ENCODE assay signal across 7 cellular contexts in the genomic region with DNA sequence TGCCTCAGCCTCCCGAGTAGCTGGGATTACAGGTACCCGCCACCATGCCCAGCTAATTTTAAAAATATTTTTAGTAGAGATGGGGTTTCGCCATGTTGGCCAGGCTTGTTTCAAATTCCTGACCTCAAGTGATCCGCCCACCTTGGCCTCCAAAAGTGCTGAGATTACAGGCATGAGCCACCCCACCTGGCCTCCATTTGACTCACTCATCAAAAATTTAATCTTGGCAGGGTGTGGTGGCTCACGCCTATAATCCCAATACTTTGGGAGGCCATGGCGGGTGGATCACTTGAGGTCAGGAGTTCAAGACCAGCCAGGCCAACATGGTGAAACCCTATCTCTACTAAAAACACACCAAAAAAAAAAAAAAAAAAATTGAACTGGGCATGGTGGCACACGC. TPM values are rescaled to one million over a fixed set of nuclear protein-coding genes. Genes with fewer than 3 reads are reported as not detected.
DNase-seq lines count a peak whose midpoint lies in the region; ATAC-seq and TF ChIP-seq lines count a peak whose summit lies in the region.
"Not testable (repeated sequence)": the region's sequence is repeated elsewhere in the genome, so short reads cannot be mapped to it uniquely, and the experiment has no call there.

No MANE protein-coding gene starts in this region.

- H3K27ac Mint-ChIP-seq in stimulated activated memory B cell treated with anti-CD40 and anti-IgM and Interleukin-4, amounts not matched to agents 10 μg/mL and 1 μg/mL and 100 μg/mL, for 72 hours = peak overlapping the region; percentile 31

- not testable (repeated sequence) for H3K27me3 Mint-ChIP-seq in stimulated activated memory B cell treated with anti-CD40 and anti-IgM and Interleukin-4, amounts not matched to agents 10 μg/mL and 1 μg/mL and 100 μg/mL, for 72 hours

- not testable (repeated sequence) for H3K4me3 ChIP-seq in HCT116 (replicated peaks in 1 of 2; ENCODE audit: low read depth in 1 of 2, low read length in 2 of 2); dorsolateral prefrontal cortex; left ventricle myocardium inferior; lower lobe of right lung; upper lobe of left lung

- H3K79me2 ChIP-seq in HCT116 (ENCODE audit: insufficient read depth, low read length) = peaks cover 22% of the 10 kb centered on the region; the same call in 1 of the 2 replicates

- not testable (repeated sequence) for H3K27me3 ChIP-seq in HCT116 (ENCODE audit: insufficient read depth, low read length); dorsolateral prefrontal cortex; left ventricle myocardium inferior (ENCODE audit: low read depth); lower lobe of right lung (ENCODE audit: low read depth); upper lobe of left lung

- peaks cover 15 to 48% of the 10 kb centered on the region in 2 experiments for H3K4me1 ChIP-seq in HCT116 (ENCODE audit: control insufficient read depth in 1 of 2, insufficient read depth in 2 of 2, low read length in 2 of 2)
- peaks cover 65% of the 10 kb centered on the region for H3K4me1 ChIP-seq in left ventricle myocardium inferior
- H3K4me1 ChIP-seq in lower lobe of right lung = peaks cover 45% of the 10 kb centered on the region
- peaks cover 19 to 35% (median 25%) of the 10 kb centered on the region in 4 donors for H3K4me1 ChIP-seq in upper lobe of left lung

- H3K9me2 ChIP-seq in HCT116 (ENCODE audit: insufficient read depth) = not testable (repeated sequence)

- POLR2A ChIA-PET in HCT116 (lab: Charles Lee); RWPE1 (lab: Yijun Ruan, JAX; ENCODE audit: low non-redundant PET): not testable (repeated sequence)

- RAD21 ChIA-PET in HCT116 (lab: Charles Lee; ENCODE audit: low non-redundant PET in 1 of 2, low total read pairs in 2 of 2, uncharacterized antibody in 2 of 2, unreplicated experiment in 2 of 2) = not testable (repeated sequence)

- not testable (repeated sequence) for H3K4me3 Mint-ChIP-seq in stimulated activated memory B cell treated with anti-CD40 and anti-IgM and Interleukin-4, amounts not matched to agents 10 μg/mL and 1 μg/mL and 100 μg/mL, for 72 hours

- not testable (repeated sequence) for TF ChIP-seq CTCF in HCT116 (IDR thresholded peaks at IDR 0.05 in 2 of 3, conservative IDR thresholded peaks at IDR 0.05 in 1 of 3; ENCODE audit: borderline replicate concordance in 1 of 3, insufficient read depth in 1 of 3, low read depth in 2 of 3, low read length in 2 of 3); RWPE1 (conservative IDR thresholded peaks at IDR 0.05; ENCODE audit: low read depth); dorsolateral prefrontal cortex (IDR thresholded peaks at IDR 0.05 in 54 of 56, conservative IDR thresholded peaks at IDR 0.05 in 2 of 56; ENCODE audit: low read depth in 1 of 56, partially characterized antibody in 56 of 56); left ventricle myocardium inferior (IDR thresholded peaks at IDR 0.05; ENCODE audit: borderline replicate concordance); lower lobe of right lung (IDR thresholded peaks at IDR 0.05); upper lobe of left lung (IDR thresholded peaks at IDR 0.05)

- intact Hi-C loops in HCT116 (cut with micrococcal nuclease); dorsolateral prefrontal cortex (cut with DNase I); left ventricle myocardium inferior (cut with micrococcal nuclease); lower lobe of right lung (cut with DNase I): not testable (repeated sequence)

- not testable (repeated sequence) for H3K9ac ChIP-seq in HCT116 (ENCODE audit: low read length)

- not testable (repeated sequence) for TF ChIP-seq POLR2A in HCT116 (IDR thresholded peaks at IDR 0.05; ENCODE audit: borderline replicate concordance, extremely low read depth, insufficient read depth, insufficient read length); upper lobe of left lung (IDR thresholded peaks at IDR 0.05)

- ATAC-seq in HCT116; lower lobe of right lung; stimulated activated memory B cell treated with anti-CD40 and anti-IgM and Interleukin-4, amounts not matched to agents 10 μg/mL and 1 μg/mL and 100 μg/mL, for 72 hours; upper lobe of left lung (ENCODE audit: low FRiP score in 2 of 2): not testable (repeated sequence)

- not testable (repeated sequence) for DNase-seq in HCT116 (ENCODE audit: low read depth, low spot score); RWPE1 (ENCODE audit: low spot score); dorsolateral prefrontal cortex; left ventricle myocardium inferior; lower lobe of right lung; upper lobe of left lung

- peak overlapping the region; percentile 44 for H3K4me2 ChIP-seq in HCT116 (ENCODE audit: low read length)

- not testable (repeated sequence) for BruUV-seq in HCT116 (replicated peaks; lab: Mats Ljungman, UMichigan)

- not testable (repeated sequence) for H3K9me3 Mint-ChIP-seq in stimulated activated memory B cell treated with anti-CD40 and anti-IgM and Interleukin-4, amounts not matched to agents 10 μg/mL and 1 μg/mL and 100 μg/mL, for 72 hours

- H3K27ac ChIP-seq in HCT116 (ENCODE audit: low read depth, low read length) = not testable (repeated sequence)
- peak overlapping the region; percentile 96 for H3K27ac ChIP-seq in RWPE1
- peak overlapping the region in 44 of 59 donors; percentile 0 to 80 (median 53) for H3K27ac ChIP-seq in dorsolateral prefrontal cortex
- H3K27ac ChIP-seq in left ventricle myocardium inferior (replicated peaks) = peak overlapping the region; percentile 4
- peak overlapping the region; percentile 53 for H3K27ac ChIP-seq in lower lobe of right lung
- H3K27ac ChIP-seq in upper lobe of left lung = peak overlapping the region; percentile 35 to 75 (median 66)

- CTCF ChIA-PET in HCT116 (lab: Charles Lee) = not testable (repeated sequence)
- CTCF ChIA-PET in RWPE1 (lab: Yijun Ruan, JAX) = interaction anchor here (0.6 kb wide), 1 partner anchor 854 kb away, joined by 6 read pairs; no protein-coding TSS in a partner anchor

- H2AFZ ChIP-seq in HCT116 (ENCODE audit: low read depth, low read length, poor library complexity, severe bottlenecking) = not testable (repeated sequence)

- not testable (repeated sequence) for TF ChIP-seq RAD21 in HCT116 (IDR thresholded peaks at IDR 0.05; ENCODE audit: low read depth)

- not testable (repeated sequence) for H3K36me3 ChIP-seq in HCT116 (ENCODE audit: control insufficient read depth in 1 of 2, insufficient read depth in 2 of 2, low read length in 2 of 2); left ventricle myocardium inferior; lower lobe of right lung; upper lobe of left lung

- H3K36me3 Mint-ChIP-seq in stimulated activated memory B cell treated with anti-CD40 and anti-IgM and Interleukin-4, amounts not matched to agents 10 μg/mL and 1 μg/mL and 100 μg/mL, for 72 hours = not testable (repeated sequence)

- TF ChIP-seq EP300 in upper lobe of left lung (IDR thresholded peaks at IDR 0.05) = not testable (repeated sequence)

- H3K9me3 ChIP-seq in HCT116 (ENCODE audit: control insufficient read depth in 1 of 2, insufficient read depth in 1 of 2, low read depth in 1 of 2, low read length in 2 of 2); left ventricle myocardium inferior (replicated peaks); lower lobe of right lung; upper lobe of left lung: not testable (repeated sequence)

- H4K20me1 ChIP-seq in HCT116 (ENCODE audit: insufficient read depth) = not testable (repeated sequence)

- peaks cover 17% of the 10 kb centered on the region for H3K4me1 Mint-ChIP-seq in stimulated activated memory B cell treated with anti-CD40 and anti-IgM and Interleukin-4, amounts not matched to agents 10 μg/mL and 1 μg/mL and 100 μg/mL, for 72 hours

- 86 to 88% methylated on average over 7 of the region's 7 CpGs for WGBS in upper lobe of left lung, 2 donors

RNA-seq across cellular contexts. Expression of gene CEP295NL, which starts 8.5 kb away (rescaled TPM):
- 1.9 TPM for total RNA-seq in HCT116 (2021; ENCODE audit: unreplicated experiment)
- polyA plus RNA-seq in HCT116 (2012) = 0.13 and 0.22 TPM in 2 replicates
- 10 to 100 TPM in 17 of 120 experiments, 1 to 10 TPM in 103; 2.1 to 18.2 (median 6.7) TPM for total RNA-seq in dorsolateral prefrontal cortex
- 0.55 TPM for total RNA-seq in left ventricle myocardium inferior
- 5.5 TPM for total RNA-seq in lower lobe of right lung
- 10 to 100 TPM in 2 of 6 donors, 1 to 10 TPM in 4; 2.6 to 61.8 (median 4.2) TPM for total RNA-seq in upper lobe of left lung

RNA-seq across cellular contexts. Expression of gene TIMP2, which starts 13.6 kb away (rescaled TPM):
- total RNA-seq in HCT116 (2021; ENCODE audit: unreplicated experiment) (64.8 TPM), dorsolateral prefrontal cortex (100 to 1,000 TPM in 119 of 120 experiments, 10 to 100 TPM in 1; 97.8 to 275 (median 166) TPM), left ventricle myocardium inferior (91.8 TPM), lower lobe of right lung (260 TPM), upper lobe of left lung (100 to 1,000 TPM in 4 of 6 donors, 10 to 100 TPM in 2; 60.8 to 313 (median 145) TPM)
- polyA plus RNA-seq in HCT116 (2012) = 42.7 and 52.9 TPM in 2 replicates
